In genomic region chr20:59985864-59986263, GRCh38 we compare ENCODE assay signal across 15 cellular contexts. TPM values are rescaled to one million over a fixed set of nuclear protein-coding genes. Genes with fewer than 3 reads are reported as not detected.
A peak's percentile ranks its signal among the peaks of the same experiment; 100 is the strongest.
DNase-seq lines count a peak whose midpoint lies in the region; ATAC-seq, FAIRE-seq and TF ChIP-seq lines count a peak whose summit lies in the region.
"Had no signal": no experiment of that assay in that cellular context is flagged by ENCODE, and none has a peak within 500 bp of the region (broad histone marks: within the 10 kb centered on the region; RNA-seq: fewer than 3 reads in every experiment).

No MANE protein-coding gene starts in this region.

- peak; percentile 84 for FAIRE-seq in HTR-8/SVneo (lab: Jason Lieb, UNC)
- FAIRE-seq: GM12891 had no signal

- no peak overlapping the region for H3K27ac Mint-ChIP-seq in natural killer cell treated with Interleukin-12 subunit alpha and Interleukin-12 subunit beta and Interleukin-15 and Interleukin-18, amount 100 ng/mL, for 72 hours
- H3K27ac Mint-ChIP-seq: activated naive CD4-positive, alpha-beta T cell treated with anti-CD3 and anti-CD28 coated beads, Interleukin-2, amount 50 U/mL, for 24 hours; type B pancreatic cell had no signal

- no peaks in the 10 kb centered on the region for H3K36me3 Mint-ChIP-seq in natural killer cell treated with Interleukin-12 subunit alpha and Interleukin-12 subunit beta and Interleukin-15 and Interleukin-18, amount 100 ng/mL, for 72 hours
- H3K36me3 Mint-ChIP-seq: type B pancreatic cell had no signal

- TF ChIP-seq EP300 in SK-N-SH (IDR thresholded peaks at IDR 0.05; ENCODE audit: borderline replicate concordance in 1 of 2, low read depth in 1 of 2, low read length in 1 of 2) = no peak

- H3K4me1 ChIP-seq in SK-N-SH (ENCODE audit: control insufficient read depth in 1 of 2, insufficient read depth in 2 of 2, low read depth in 1 of 2, low read length in 1 of 2) = no peaks in the 10 kb centered on the region
- H3K4me1 ChIP-seq: colonic mucosa, psoas muscle had no signal

- no peaks in the 10 kb centered on the region for H3K36me3 ChIP-seq in SK-N-SH (replicated peaks in 1 of 2; ENCODE audit: control insufficient read depth in 1 of 2, insufficient read depth in 2 of 2, low read length in 1 of 2)
- H3K36me3 ChIP-seq: colonic mucosa, gastrocnemius medialis had no signal

- 0 out of 2 replicates have a peak, but pooled peaks cover 3% of the 10 kb centered on the region for H3K9me2 ChIP-seq in SK-N-SH

- H3K27ac ChIP-seq in VCaP = no peak overlapping the region
- H3K27ac ChIP-seq in SK-N-SH (ENCODE audit: low read depth in 2 of 2, low read length in 1 of 2) = no peak overlapping the region
- H3K27ac ChIP-seq: colonic mucosa, gastrocnemius medialis, psoas muscle had no signal

- no peak overlapping the region for H2AFZ ChIP-seq in SK-N-SH (ENCODE audit: low read depth)

- no peaks in the 10 kb centered on the region for H3K9me3 Mint-ChIP-seq in natural killer cell treated with Interleukin-12 subunit alpha and Interleukin-12 subunit beta and Interleukin-15 and Interleukin-18, amount 100 ng/mL, for 72 hours
- H3K9me3 Mint-ChIP-seq: activated naive CD4-positive, alpha-beta T cell treated with anti-CD3 and anti-CD28 coated beads, Interleukin-2, amount 50 U/mL, for 24 hours; type B pancreatic cell had no signal

- H3F3A ChIP-seq in SK-N-SH (replicated peaks; ENCODE audit: insufficient read depth) = no peaks in the 10 kb centered on the region

- WGBS in SK-N-SH (ENCODE audit: low lambda C conversion rate) = 38% methylated on average over 3 of the region's 3 CpGs

- TF ChIP-seq RAD21 in SK-N-SH (IDR thresholded peaks at IDR 0.05; ENCODE audit: low read length) = no peak

- POLR2A ChIA-PET in SK-N-SH (lab: Yijun Ruan, JAX) = no interaction called here

- CTCF ChIA-PET in SK-N-SH (lab: Yijun Ruan, JAX) = interaction anchor here (1.0 to 1.1 kb wide), 3 partner anchors 13 to 31 kb away, joined by 3 read pairs; no protein-coding TSS in a partner anchor

- H3K9ac ChIP-seq in SK-N-SH = no peak overlapping the region

- DNase-seq in NCI-H82 (lab: John Stamatoyannopoulos, UW) (peak; percentile 54), NCI-H82 treated with DMSO at 0.1 percent for 48 hours (lab: John Stamatoyannopoulos, UW; ENCODE audit: unreplicated experiment) (no peak), HTR-8/SVneo (ENCODE audit: insufficient read length, low spot score) (no peak), SK-N-SH (no peak), GF-D8 (lab: John Stamatoyannopoulos, UW) (no peak)
- DNase-seq in natural killer cell treated with Interleukin-12 subunit alpha and Interleukin-12 subunit beta and Interleukin-15 and Interleukin-18, amount 100 ng/mL, for 72 hours (ENCODE audit: low spot score) = no peak
- no peak for DNase-seq in activated effector memory CD4-positive, alpha-beta T cell treated with anti-CD3 and anti-CD28 coated beads, Interleukin-2, amount 50 U/mL, for 16 hours
- DNase-seq: colonic mucosa, gastrocnemius medialis, psoas muscle had no signal

- peak; percentile 62 to 76 for ATAC-seq in natural killer cell treated with Interleukin-12 subunit alpha and Interleukin-12 subunit beta and Interleukin-15 and Interleukin-18, amount 100 ng/mL, for 72 hours
- ATAC-seq: gastrocnemius medialis had no signal

- H4K20me1 ChIP-seq in SK-N-SH (ENCODE audit: insufficient read depth) = no peaks in the 10 kb centered on the region

- no peak overlapping the region for H3K4me3 ChIP-seq in SK-N-SH (ENCODE audit: low read depth in 2 of 2, low read length in 1 of 2)
- H3K4me3 ChIP-seq: colonic mucosa, gastrocnemius medialis, lung, psoas muscle had no signal

- H3K27me3 Mint-ChIP-seq in natural killer cell treated with Interleukin-12 subunit alpha and Interleukin-12 subunit beta and Interleukin-15 and Interleukin-18, amount 100 ng/mL, for 72 hours = peaks cover 0 to 3% of the 10 kb centered on the region in 2 donors
- H3K27me3 Mint-ChIP-seq: activated naive CD4-positive, alpha-beta T cell treated with anti-CD3 and anti-CD28 coated beads, Interleukin-2, amount 50 U/mL, for 24 hours; type B pancreatic cell had no signal

- no peak overlapping the region for H3K4me2 ChIP-seq in SK-N-SH

- H3K79me2 ChIP-seq in SK-N-SH (ENCODE audit: insufficient read depth) = no peaks in the 10 kb centered on the region

- H3K4me3 Mint-ChIP-seq in natural killer cell treated with Interleukin-12 subunit alpha and Interleukin-12 subunit beta and Interleukin-15 and Interleukin-18, amount 100 ng/mL, for 72 hours = no peak overlapping the region
- H3K4me3 Mint-ChIP-seq: activated naive CD4-positive, alpha-beta T cell treated with anti-CD3 and anti-CD28 coated beads, Interleukin-2, amount 50 U/mL, for 24 hours; type B pancreatic cell had no signal

- peaks cover 0 to 5% of the 10 kb centered on the region in 2 donors for H3K4me1 Mint-ChIP-seq in natural killer cell treated with Interleukin-12 subunit alpha and Interleukin-12 subunit beta and Interleukin-15 and Interleukin-18, amount 100 ng/mL, for 72 hours (ENCODE audit: low read depth in 2 of 2)
- H3K4me1 Mint-ChIP-seq: activated naive CD4-positive, alpha-beta T cell treated with anti-CD3 and anti-CD28 coated beads, Interleukin-2, amount 50 U/mL, for 24 hours had no signal

- TF ChIP-seq CTCF in VCaP (conservative IDR thresholded peaks at IDR 0.05) (peak; percentile 62), SK-N-SH (IDR thresholded peaks at IDR 0.05) (no peak)

- no peaks in the 10 kb centered on the region for H3K27me3 ChIP-seq in SK-N-SH (ENCODE audit: insufficient read depth)
- H3K27me3 ChIP-seq: colonic mucosa, gastrocnemius medialis had no signal

- H3K9me3 ChIP-seq in SK-N-SH = 0 out of 2 replicates have a peak, but pooled peaks cover 3% of the 10 kb centered on the region
- H3K9me3 ChIP-seq: colonic mucosa, gastrocnemius medialis, psoas muscle had no signal

TF ChIP-seq in SK-N-SH, 30 proteins besides CTCF, POLR2A, EP300 and RAD21 (continues in another document):
- TF ChIP-seq FOXM1 (IDR thresholded peaks at IDR 0.05; ENCODE audit: low read depth) = no peak
- TF ChIP-seq USF2 (IDR thresholded peaks at IDR 0.05; ENCODE audit: borderline replicate concordance, low read depth, low read length) = no peak
- no peak for TF ChIP-seq NRF1 (IDR thresholded peaks at IDR 0.05; ENCODE audit: low read depth, low read length)
- no peak for TF ChIP-seq GABPA (IDR thresholded peaks at IDR 0.05; ENCODE audit: low read depth)
- TF ChIP-seq PBX3 (IDR thresholded peaks at IDR 0.05) = no peak
- no peak for TF ChIP-seq TCF12 (IDR thresholded peaks at IDR 0.05)
- no peak for TF ChIP-seq FOSL2 (IDR thresholded peaks at IDR 0.05; ENCODE audit: borderline replicate concordance, low read depth)
- no peak for TF ChIP-seq TEAD4 (IDR thresholded peaks at IDR 0.05; ENCODE audit: borderline replicate concordance, insufficient read depth)

RNA-seq across cellular contexts. Expression of gene CDH26, which starts 27.6 kb away (rescaled TPM):
- total RNA-seq in natural killer cell treated with Interleukin-12 subunit alpha and Interleukin-12 subunit beta and Interleukin-15 and Interleukin-18, amount 100 ng/mL, for 72 hours = 1 to 10 TPM; 1.8 TPM
- polyA plus RNA-seq in SK-N-SH (2012; rRNA removed) = 0.03 and 0.13 TPM in 2 replicates
- 0.03 TPM in 1 of 2 replicates, not detected in the other for polyA plus RNA-seq in SK-N-SH (2012; cell fraction: cytosol; rRNA removed)
- 0.13 and 0.68 TPM in 2 replicates for polyA plus RNA-seq in SK-N-SH (2012; cell fraction: nucleus; rRNA removed)

RNA-seq across cellular contexts. Expression of gene FAM217B, which starts 45.7 kb away (rescaled TPM):
- 10 to 100 TPM; 27.7 to 31.7 TPM for total RNA-seq in natural killer cell treated with Interleukin-12 subunit alpha and Interleukin-12 subunit beta and Interleukin-15 and Interleukin-18, amount 100 ng/mL, for 72 hours
- 3.0 and 4.1 TPM in 2 replicates for polyA plus RNA-seq in SK-N-SH (2012; rRNA removed)
- polyA plus RNA-seq in SK-N-SH (2012; cell fraction: cytosol; rRNA removed) = 5.3 TPM in 2 replicates
- 2.1 and 4.5 TPM in 2 replicates for polyA plus RNA-seq in SK-N-SH (2012; cell fraction: nucleus; rRNA removed)

RNA-seq across cellular contexts. Expression of gene PPP1R3D, which starts 45.8 kb away (rescaled TPM):
- 10 to 100 TPM; 10.2 to 16.4 TPM for total RNA-seq in natural killer cell treated with Interleukin-12 subunit alpha and Interleukin-12 subunit beta and Interleukin-15 and Interleukin-18, amount 100 ng/mL, for 72 hours
- 0.87 and 0.91 TPM in 2 replicates for polyA plus RNA-seq in SK-N-SH (2012; rRNA removed)
- polyA plus RNA-seq in SK-N-SH (2012; cell fraction: cytosol; rRNA removed) = 0.91 and 0.92 TPM in 2 replicates
- polyA plus RNA-seq in SK-N-SH (2012; cell fraction: nucleus; rRNA removed) = 0.56 and 0.88 TPM in 2 replicates

RNA-seq across cellular contexts. Expression of gene SYCP2, which starts 52.4 kb away (rescaled TPM):
- 1 to 10 TPM; 1.4 to 4.4 TPM for total RNA-seq in natural killer cell treated with Interleukin-12 subunit alpha and Interleukin-12 subunit beta and Interleukin-15 and Interleukin-18, amount 100 ng/mL, for 72 hours
- polyA plus RNA-seq in SK-N-SH (2012; rRNA removed) = 0.71 and 0.76 TPM in 2 replicates
- 0.31 and 0.57 TPM in 2 replicates for polyA plus RNA-seq in SK-N-SH (2012; cell fraction: cytosol; rRNA removed)
- polyA plus RNA-seq in SK-N-SH (2012; cell fraction: nucleus; rRNA removed) = 1.0 and 3.3 TPM in 2 replicates
